13 cellular contexts compared by ENCODE assay signal in genomic region chr11:14179126-14179820, GRCh38.
DNase-seq lines count a peak whose midpoint lies in the region; ATAC-seq and TF ChIP-seq lines count a peak whose summit lies in the region.
"Had no signal": no experiment of that assay in that cellular context is flagged by ENCODE, and none has a peak within 500 bp of the region (broad histone marks: within the 10 kb centered on the region; RNA-seq: fewer than 3 reads in every experiment).

No MANE protein-coding gene starts in this region.

- no peak for ATAC-seq in HG03196 (IDR thresholded peaks at IDR 0.05; ENCODE audit: unreplicated experiment)
- ATAC-seq in GM18870 (IDR thresholded peaks at IDR 0.05; ENCODE audit: unreplicated experiment): no peak
- ATAC-seq: activated CD8-positive, alpha-beta T cell treated with anti-CD3 and anti-CD28 coated beads for 36 hours had no signal

- peak; percentile 76 for DNase-seq in NCI-H1436 (lab: John Stamatoyannopoulos, UW)
- no peak for DNase-seq in NCI-H1436 treated with DMSO at 0.1 percent for 48 hours (lab: John Stamatoyannopoulos, UW)
- DNase-seq in NCI-H69 (lab: John Stamatoyannopoulos, UW): peak; percentile 68
- DNase-seq in fibroblast of mammary gland (ENCODE audit: low read depth): peak; percentile 87
- DNase-seq in retina: peak; percentile 47
- DNase-seq in head of caudate nucleus: no peak
- DNase-seq: 8988T; activated CD8-positive, alpha-beta T cell treated with anti-CD3 and anti-CD28 coated beads for 36 hours; activated effector memory CD4-positive, alpha-beta T cell treated with Interleukin-2 at 50 U/mL for 16 hours; Caco-2; NCI-H526 treated with DMSO at 0.1 percent for 48 hours had no signal

- TF ChIP-seq CTCF in fibroblast of mammary gland (conservative IDR thresholded peaks at IDR 0.05; ENCODE audit: control insufficient read depth, insufficient read depth, low read depth, low read length): no peak

- H3K4me3 ChIP-seq in fibroblast of mammary gland (ENCODE audit: control insufficient read depth, low read depth, low read length): no peak overlapping the region

- intact Hi-C loops in head of caudate nucleus (cut with DNase I): no loop called here

Comparison
In these comparisons a context has a peak if more than half of its experiments do, and no peak if none do; other contexts are left out.
1. DNase-seq: peak in NCI-H1436 (single experiment), NCI-H69 (single experiment), fibroblast of mammary gland (single experiment) and retina (single experiment); none in NCI-H1436 treated with DMSO at 0.1 percent for 48 hours (single experiment) and head of caudate nucleus (0 of 42).